1 cellular context compared by ENCODE assay signal in the genomic region with DNA sequence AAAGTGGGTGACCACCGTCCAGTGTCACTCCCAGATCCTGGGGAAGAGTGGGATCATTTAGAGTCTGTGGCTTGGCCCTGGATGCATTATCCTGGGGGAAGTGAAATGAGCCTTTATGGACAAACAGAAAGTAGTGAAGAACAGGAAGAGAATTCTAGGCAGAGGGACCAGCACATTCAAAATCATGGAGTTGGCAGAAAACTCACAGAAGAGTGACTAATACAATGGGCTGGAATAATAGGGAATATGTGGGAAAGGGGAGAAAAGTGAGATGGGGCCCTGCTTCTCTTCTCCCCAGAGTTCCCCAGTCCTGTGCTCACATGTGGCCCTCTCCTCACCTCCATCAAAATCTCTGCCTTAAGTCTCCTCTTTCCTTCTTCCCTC.
TF ChIP-seq lines count a peak whose summit lies in the region.

No MANE protein-coding gene starts in this region.

TF ChIP-seq in GM23338, 12 proteins besides CTCF, POLR2A, EP300 and RAD21 (continued from another document):
- TF ChIP-seq ZNF462 (CRISPR knock-in tag; IDR thresholded peaks at IDR 0.05) (no peak), CREB1 (CRISPR knock-in tag; IDR thresholded peaks at IDR 0.05; ENCODE audit: low read depth) (no peak), ETS1 (IDR thresholded peaks at IDR 0.05) (no peak), EZH2 (IDR thresholded peaks at IDR 0.05; ENCODE audit: low read depth, unreplicated experiment) (no peak), STAT1 (IDR thresholded peaks at IDR 0.05; ENCODE audit: unreplicated experiment) (no peak), NANOG (IDR thresholded peaks at IDR 0.05; ENCODE audit: borderline replicate concordance) (no peak), EZH2phosphoT487 (IDR thresholded peaks at IDR 0.05; ENCODE audit: unreplicated experiment) (no peak), JUNB (IDR thresholded peaks at IDR 0.05; ENCODE audit: unreplicated experiment) (no peak), REST (IDR thresholded peaks at IDR 0.05; ENCODE audit: unreplicated experiment) (no peak)
